ENCODE assay signal across 1 cellular context in genomic region chr22:22196833-22197477, GRCh38.
TF ChIP-seq lines count a peak whose summit lies in the region.

No MANE protein-coding gene starts in this region.

TF ChIP-seq in K562, 482 proteins besides CTCF, POLR2A, EP300 and RAD21 (continued from another document):
- TF ChIP-seq HOMEZ (CRISPR knock-in tag; IDR thresholded peaks at IDR 0.05): peak; percentile 32; the same call in 1 of the 2 replicates
- no peak for TF ChIP-seq TAF9B (IDR thresholded peaks at IDR 0.05; ENCODE audit: partially characterized antibody)
- TF ChIP-seq GMEB1 (CRISPR knock-in tag; IDR thresholded peaks at IDR 0.05): 0 out of 2 replicates have a peak, but pooled peaks have one; percentile 19
- no peak for TF ChIP-seq HSF4 (CRISPR knock-in tag; IDR thresholded peaks at IDR 0.05; ENCODE audit: borderline replicate concordance)
- peak; percentile 24; the same call in 1 of the 2 replicates for TF ChIP-seq ZNF707 (CRISPR knock-in tag; conservative IDR thresholded peaks at IDR 0.05)
